ENCODE assay signal across 8 cellular contexts in the genomic region with DNA sequence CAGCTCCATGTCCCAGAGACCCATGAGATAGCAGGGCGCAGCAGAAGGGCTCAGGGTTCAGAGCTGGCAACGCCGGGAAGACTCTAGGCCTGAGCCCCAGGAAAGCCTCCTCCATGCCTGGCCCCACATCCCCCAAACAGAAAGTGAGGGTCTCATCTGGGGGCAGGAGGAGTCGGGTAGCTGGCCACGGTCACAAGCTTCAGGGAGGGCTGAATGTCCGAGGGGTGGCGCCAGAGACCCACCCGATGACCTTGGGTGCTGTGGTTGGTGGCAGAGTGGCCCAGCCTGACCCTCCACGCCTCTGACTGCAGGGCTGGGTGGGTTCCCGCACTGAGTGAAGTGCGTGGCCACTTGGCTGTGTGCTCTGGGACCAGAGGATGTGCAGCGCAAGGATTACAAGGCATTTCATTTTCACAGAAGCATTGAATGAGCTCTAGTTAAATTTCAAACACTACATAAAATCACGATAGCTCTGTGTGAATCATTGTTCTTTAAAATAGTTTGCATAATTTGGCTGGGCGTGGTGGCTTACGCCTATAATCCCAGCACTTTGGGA. TPM values are rescaled to one million over a fixed set of nuclear protein-coding genes. Genes with fewer than 3 reads are reported as not detected.
DNase-seq lines count a peak whose midpoint lies in the region; ATAC-seq, FAIRE-seq and TF ChIP-seq lines count a peak whose summit lies in the region.

No MANE protein-coding gene starts in this region.

- H3K79me2 ChIP-seq in MM.1S (ENCODE audit: low read length), result peaks cover 11% of the 10 kb centered on the region

- H3K36me3 Mint-ChIP-seq in type B pancreatic cell, result no peaks in the 10 kb centered on the region

- H3K27me3 Mint-ChIP-seq in type B pancreatic cell, result no peaks in the 10 kb centered on the region

- peak; percentile 8 for DNase-seq in NCI-H2196 treated with DMSO at 0.1 percent for 48 hours (lab: John Stamatoyannopoulos, UW; ENCODE audit: unreplicated experiment)
- DNase-seq in NCI-H2196 (lab: John Stamatoyannopoulos, UW; ENCODE audit: unreplicated experiment), result no peak
- DNase-seq in MM.1S, result no peak
- DNase-seq in bronchial epithelial cell (ENCODE audit: low read depth), result peak; percentile 29
- peak; percentile 66 for DNase-seq in left kidney (ENCODE audit: low read depth, low spot score)
- DNase-seq in type B pancreatic cell (ENCODE audit: extremely low spot score, unreplicated experiment), result no peak
- DNase-seq in ascending aorta (ENCODE audit: low spot score in 2 of 2), result no peak

- H3K36me3 ChIP-seq in MM.1S (replicated peaks; ENCODE audit: insufficient read depth, low read length) (no peaks in the 10 kb centered on the region), bronchial epithelial cell (ENCODE audit: control insufficient read depth, insufficient read depth, low read length) (no peaks in the 10 kb centered on the region), ascending aorta (peaks cover 0 to 1% of the 10 kb centered on the region in 2 donors)

- TF ChIP-seq CTCF in MM.1S (IDR thresholded peaks at IDR 0.05; ENCODE audit: low read length) (peak; percentile 30), bronchial epithelial cell (IDR thresholded peaks at IDR 0.05; ENCODE audit: insufficient read depth, low read length, severe bottlenecking) (peak; percentile 49), type B pancreatic cell (conservative IDR thresholded peaks at IDR 0.05) (peak; percentile 67), ascending aorta (IDR thresholded peaks at IDR 0.05) (peak in 1 of 3 experiments; percentile 52)

- H3K9ac ChIP-seq in MM.1S (ENCODE audit: low read length), result no peak overlapping the region

- FAIRE-seq in bronchial epithelial cell (lab: Jason Lieb, UNC), result no peak

- H3K27ac Mint-ChIP-seq in type B pancreatic cell, result peak overlapping the region; percentile 94

- peak overlapping the region; percentile 81 for H3K4me3 Mint-ChIP-seq in type B pancreatic cell

- H3K4me2 ChIP-seq in MM.1S (ENCODE audit: low read depth, low read length), result no peak overlapping the region

- H3K4me1 ChIP-seq in MM.1S (ENCODE audit: low read length) (peaks cover 9% of the 10 kb centered on the region), ascending aorta (peaks cover 5 to 19% of the 10 kb centered on the region in 2 donors)

- intact Hi-C loops in ascending aorta (cut with DNase I), result loop anchor here (2.0 kb wide), 1 partner anchor 81 kb away; the partner anchor contains the start of gene ABCA2

- no peaks in the 10 kb centered on the region for H3F3A ChIP-seq in MM.1S (ENCODE audit: insufficient read depth, low read length)

- H3K4me1 Mint-ChIP-seq in type B pancreatic cell (ENCODE audit: unreplicated experiment), result peaks cover 4% of the 10 kb centered on the region

- H3K27ac ChIP-seq in MM.1S (ENCODE audit: low read length) (no peak overlapping the region), ascending aorta (peak overlapping the region in 1 of 2 donors; percentile 12)

- H2AFZ ChIP-seq in MM.1S (ENCODE audit: low read length), result no peak overlapping the region

- H3K27me3 ChIP-seq in MM.1S (replicated peaks; ENCODE audit: insufficient read depth, low read length) (peaks cover 4% of the 10 kb centered on the region), bronchial epithelial cell (ENCODE audit: control insufficient read depth, insufficient read depth, low read length) (no peaks in the 10 kb centered on the region), ascending aorta (no peaks in the 10 kb centered on the region)

- no peaks in the 10 kb centered on the region for H4K20me1 ChIP-seq in MM.1S (ENCODE audit: insufficient read depth, low read length)

- H3K9me2 ChIP-seq in MM.1S (replicated peaks; ENCODE audit: insufficient read depth, low read length), result no peaks in the 10 kb centered on the region

- H3K9me3 ChIP-seq in MM.1S (replicated peaks; ENCODE audit: insufficient read depth, low read length), result no peaks in the 10 kb centered on the region
- H3K9me3 ChIP-seq in ascending aorta, result no peaks in the 10 kb centered on the region

- no peak overlapping the region for H3K4me3 ChIP-seq in MM.1S (ENCODE audit: low read length)
- H3K4me3 ChIP-seq in bronchial epithelial cell (ENCODE audit: low read depth, low read length), result no peak overlapping the region
- H3K4me3 ChIP-seq in ascending aorta, result no peak overlapping the region

- no peaks in the 10 kb centered on the region for H3K9me3 Mint-ChIP-seq in type B pancreatic cell

- ATAC-seq in GM21717 (IDR thresholded peaks at IDR 0.05; ENCODE audit: unreplicated experiment), result no peak

RNA-seq across cellular contexts. Expression of gene C8G, which starts 3.0 kb away (rescaled TPM):
- total RNA-seq in bronchial epithelial cell (0.51 and 0.79 TPM in 2 replicates), type B pancreatic cell (ENCODE audit: low replicate concordance) (2.8 and 4.1 TPM in 2 replicates), ascending aorta (8.6 TPM)

RNA-seq across cellular contexts. Expression of gene FBXW5, which starts 3.5 kb away (rescaled TPM):
- 162 TPM in 2 replicates for total RNA-seq in bronchial epithelial cell
- total RNA-seq in type B pancreatic cell (ENCODE audit: low replicate concordance), result 82.8 and 110 TPM in 2 replicates
- total RNA-seq in ascending aorta, result 421 TPM

RNA-seq across cellular contexts. Expression of gene LCN12, which starts 4.0 kb away (rescaled TPM):
- 0.13 TPM in 1 of 2 replicates, not detected in the other for total RNA-seq in bronchial epithelial cell
- total RNA-seq in type B pancreatic cell (ENCODE audit: low replicate concordance), result 7.9 and 8.3 TPM in 2 replicates
- total RNA-seq in ascending aorta, result not detected

RNA-seq across cellular contexts. Expression of gene PTGDS, which starts 29.3 kb away (rescaled TPM):
- total RNA-seq in bronchial epithelial cell, result 0.26 TPM in 2 replicates
- total RNA-seq in type B pancreatic cell (ENCODE audit: low replicate concordance), result 1.4 and 1.7 TPM in 2 replicates
- total RNA-seq in ascending aorta, result 68.3 TPM

RNA-seq across cellular contexts. Expression of gene LCNL1, which starts 34.8 kb away (rescaled TPM):
- not detected in 2 replicates for total RNA-seq in bronchial epithelial cell
- not detected in 2 replicates for total RNA-seq in type B pancreatic cell (ENCODE audit: low replicate concordance)
- not detected for total RNA-seq in ascending aorta

Comparison
In these comparisons a context has a peak if more than half of its experiments do, and no peak if none do; other contexts are left out.
1. DNase-seq: peak in NCI-H2196 treated with DMSO at 0.1 percent for 48 hours (single experiment), bronchial epithelial cell (single experiment) and left kidney (single experiment); none in NCI-H2196 (single experiment), MM.1S (single experiment), type B pancreatic cell (single experiment) and ascending aorta (0 of 2).